Comparison of ENCODE assay signal across 9 cellular contexts in genomic region chr2:230661072-230661957, GRCh38. TPM values are rescaled to one million over a fixed set of nuclear protein-coding genes. Genes with fewer than 3 reads are reported as not detected.
DNase-seq lines count a peak whose midpoint lies in the region; ATAC-seq and TF ChIP-seq lines count a peak whose summit lies in the region.
"Had no signal": no experiment of that assay in that cellular context is flagged by ENCODE, and none has a peak within 500 bp of the region (broad histone marks: within the 10 kb centered on the region; RNA-seq: fewer than 3 reads in every experiment).

No MANE protein-coding gene starts in this region.

- CTCF ChIA-PET in activated CD8-positive, alpha-beta T cell treated with anti-CD3 and anti-CD28 coated beads for 36 hours (lab: Charles Lee): interaction anchor here (0.9 to 2.3 kb wide), 8 partner anchors 8 to 137 kb away, joined by 3 to 11 read pairs (median 4); partner anchors contain the start of gene CAB39

- intact Hi-C loops in activated CD8-positive, alpha-beta T cell treated with anti-CD3 and anti-CD28 coated beads for 36 hours (cut with micrococcal nuclease): loop anchor here (2.0 kb wide), 2 partner anchors 53 to 133 kb away; no protein-coding TSS in a partner anchor

- ATAC-seq in GM18870 (IDR thresholded peaks at IDR 0.05; ENCODE audit: unreplicated experiment) (peak; percentile 39), HG03060 (IDR thresholded peaks at IDR 0.05; ENCODE audit: low read depth, unreplicated experiment) (peak; percentile 20)
- ATAC-seq in activated CD8-positive, alpha-beta T cell treated with anti-CD3 and anti-CD28 coated beads for 36 hours: peak; percentile 29

- POLR2A ChIA-PET in activated CD8-positive, alpha-beta T cell treated with anti-CD3 and anti-CD28 coated beads for 36 hours (lab: Charles Lee): interaction anchor here (0.8 to 4.9 kb wide), 14 partner anchors 8 to 120 kb away, joined by 3 to 54 read pairs (median 3); no protein-coding TSS in a partner anchor

- H3K4me1 Mint-ChIP-seq in activated CD8-positive, alpha-beta T cell treated with anti-CD3 and anti-CD28 coated beads for 36 hours (ENCODE audit: low read depth): peaks cover 88% of the 10 kb centered on the region

- H3K4me3 ChIP-seq in skin epidermis: no peak overlapping the region
- H3K4me3 ChIP-seq: esophagus muscularis mucosa had no signal

- H3K9me3 Mint-ChIP-seq in activated CD8-positive, alpha-beta T cell treated with anti-CD3 and anti-CD28 coated beads for 36 hours: no peaks in the 10 kb centered on the region

- H3K27ac ChIP-seq in skin epidermis: peak overlapping the region in 14 of 21 experiments; percentile 11 to 87 (median 68)

- peak overlapping the region; percentile 97 for H3K27ac Mint-ChIP-seq in activated CD8-positive, alpha-beta T cell treated with anti-CD3 and anti-CD28 coated beads for 36 hours

- H3K27me3 Mint-ChIP-seq in activated CD8-positive, alpha-beta T cell treated with anti-CD3 and anti-CD28 coated beads for 36 hours: no peaks in the 10 kb centered on the region

- H3K4me3 Mint-ChIP-seq in activated CD8-positive, alpha-beta T cell treated with anti-CD3 and anti-CD28 coated beads for 36 hours: peak overlapping the region; percentile 57

- H3K36me3 Mint-ChIP-seq in activated CD8-positive, alpha-beta T cell treated with anti-CD3 and anti-CD28 coated beads for 36 hours (ENCODE audit: low read depth): peaks cover 2% of the 10 kb centered on the region

- DNase-seq in activated CD8-positive, alpha-beta T cell treated with anti-CD3 and anti-CD28 coated beads for 36 hours: peak; percentile 81
- DNase-seq in NAMALWA (ENCODE audit: low spot score) (no peak), NCI-H1694 treated with DMSO at 0.1 percent for 48 hours (lab: John Stamatoyannopoulos, UW) (no peak), NCI-H526 (lab: John Stamatoyannopoulos, UW) (no peak), cortex of kidney (lab: John Stamatoyannopoulos, UW) (no peak)

- TF ChIP-seq CTCF in activated CD8-positive, alpha-beta T cell treated with anti-CD3 and anti-CD28 coated beads for 36 hours (IDR thresholded peaks at IDR 0.05): no peak

RNA-seq across cellular contexts. Expression of gene CAB39, which starts 51.3 kb away (rescaled TPM):
- total RNA-seq in activated CD8-positive, alpha-beta T cell treated with anti-CD3 and anti-CD28 coated beads for 36 hours: 100 to 1,000 TPM; 119 to 120 TPM
